1 cellular context compared by ENCODE assay signal in genomic region chr14:103103461-103104388, GRCh38.
A peak's percentile ranks its signal among the peaks of the same experiment; 100 is the strongest.
TF ChIP-seq lines count a peak whose summit lies in the region.

No MANE protein-coding gene starts in this region.

TF ChIP-seq in HEK293, 187 proteins besides CTCF, POLR2A, EP300 and RAD21 (continued from another document and continues in another):
- TF ChIP-seq FEZF1 (tag by site-specific recombination; IDR thresholded peaks at IDR 0.05): no peak
- TF ChIP-seq ZNF223 (tag by site-specific recombination; IDR thresholded peaks at IDR 0.05): no peak
- TF ChIP-seq OSR2 (tag by site-specific recombination; IDR thresholded peaks at IDR 0.05): no peak
- TF ChIP-seq PRDM10 (tag by site-specific recombination; IDR thresholded peaks at IDR 0.05): no peak
- TF ChIP-seq ZNF155 (tag by site-specific recombination; IDR thresholded peaks at IDR 0.05): no peak
- TF ChIP-seq PATZ1 (tag by site-specific recombination; IDR thresholded peaks at IDR 0.05): peak; percentile 81
- TF ChIP-seq ZNF558 (tag by site-specific recombination; IDR thresholded peaks at IDR 0.05): no peak
- no peak for TF ChIP-seq ZSCAN23 (tag by site-specific recombination; IDR thresholded peaks at IDR 0.05)
- peak; percentile 78 for TF ChIP-seq KLF10 (tag by site-specific recombination; IDR thresholded peaks at IDR 0.05)
- 0 out of 2 replicates have a peak, but pooled peaks have one; percentile 34 for TF ChIP-seq BCL11B (tag by site-specific recombination; IDR thresholded peaks at IDR 0.05; ENCODE audit: low read depth)
- no peak for TF ChIP-seq PRDM2 (tag by site-specific recombination; IDR thresholded peaks at IDR 0.05; ENCODE audit: borderline replicate concordance)
- no peak for TF ChIP-seq ZNF221 (tag by site-specific recombination; IDR thresholded peaks at IDR 0.05; ENCODE audit: borderline replicate concordance)
- TF ChIP-seq ZIC2 (tag by site-specific recombination; IDR thresholded peaks at IDR 0.05): peak; percentile 90
- no peak for TF ChIP-seq ZNF24 (tag by site-specific recombination; IDR thresholded peaks at IDR 0.05)
- TF ChIP-seq ZBTB8A (tag by site-specific recombination; IDR thresholded peaks at IDR 0.05): no peak
- TF ChIP-seq ZNF148 (tag by site-specific recombination; IDR thresholded peaks at IDR 0.05; ENCODE audit: borderline replicate concordance): no peak
- TF ChIP-seq HIC1 (tag by site-specific recombination; IDR thresholded peaks at IDR 0.05): peak; percentile 44; the same call in 1 of the 2 replicates
- no peak for TF ChIP-seq ZBTB21 (tag by site-specific recombination; IDR thresholded peaks at IDR 0.05)
- no peak; the same call in 1 of the 2 replicates for TF ChIP-seq ZNF366 (tag by site-specific recombination; conservative IDR thresholded peaks at IDR 0.05)
- no peak for TF ChIP-seq ZNF214 (tag by site-specific recombination; IDR thresholded peaks at IDR 0.05; ENCODE audit: borderline replicate concordance)
- 0 out of 2 replicates have a peak, but pooled peaks have one; percentile 25 for TF ChIP-seq ZXDB (tag by site-specific recombination; IDR thresholded peaks at IDR 0.05)
- TF ChIP-seq ZNF335 (tag by site-specific recombination; conservative IDR thresholded peaks at IDR 0.05): peak; percentile 43
- peak; percentile 89 for TF ChIP-seq ZNF692 (tag by site-specific recombination; IDR thresholded peaks at IDR 0.05)
- no peak for TF ChIP-seq ZNF302 (tag by site-specific recombination; IDR thresholded peaks at IDR 0.05; ENCODE audit: low read depth)
- TF ChIP-seq ZNF140 (tag by site-specific recombination; IDR thresholded peaks at IDR 0.05): no peak
- TF ChIP-seq ZNF2 (tag by site-specific recombination; IDR thresholded peaks at IDR 0.05): no peak
- no peak for TF ChIP-seq INSM2 (tag by site-specific recombination; IDR thresholded peaks at IDR 0.05)
- TF ChIP-seq ZNF211 (tag by site-specific recombination; IDR thresholded peaks at IDR 0.05; ENCODE audit: low read depth): no peak
- peak; percentile 51; the same call in 1 of the 2 replicates for TF ChIP-seq ZNF777 (tag by site-specific recombination; IDR thresholded peaks at IDR 0.05; ENCODE audit: borderline replicate concordance)
- TF ChIP-seq WT1 (tag by site-specific recombination; IDR thresholded peaks at IDR 0.05): no peak
- TF ChIP-seq ZNF184 (tag by site-specific recombination; IDR thresholded peaks at IDR 0.05): no peak
- no peak for TF ChIP-seq GLI4 (tag by site-specific recombination; IDR thresholded peaks at IDR 0.05)
- no peak for TF ChIP-seq ZNF362 (tag by site-specific recombination; IDR thresholded peaks at IDR 0.05)
- no peak for TF ChIP-seq ZNF174 (tag by site-specific recombination; IDR thresholded peaks at IDR 0.05)
- no peak for TF ChIP-seq ZNF48 (tag by site-specific recombination; IDR thresholded peaks at IDR 0.05)
- no peak for TF ChIP-seq ZNF239 (tag by site-specific recombination; IDR thresholded peaks at IDR 0.05)
- TF ChIP-seq GLIS2 (tag by site-specific recombination; IDR thresholded peaks at IDR 0.05): peak; percentile 59; the same call in 1 of the 2 replicates
- no peak for TF ChIP-seq ZNF16 (tag by site-specific recombination; IDR thresholded peaks at IDR 0.05; ENCODE audit: low read depth)
